Comparison of ENCODE assay signal across 17 cellular contexts in genomic region chr3:132293231-132293630, GRCh38. TPM values are rescaled to one million over a fixed set of nuclear protein-coding genes. Genes with fewer than 3 reads are reported as not detected.
DNase-seq lines count a peak whose midpoint lies in the region; ATAC-seq and TF ChIP-seq lines count a peak whose summit lies in the region.
"Had no signal": no experiment of that assay in that cellular context is flagged by ENCODE, and none has a peak within 500 bp of the region (broad histone marks: within the 10 kb centered on the region; RNA-seq: fewer than 3 reads in every experiment).

No MANE protein-coding gene starts in this region.

- H4K20me1 ChIP-seq in H9 (ENCODE audit: control insufficient read depth, insufficient read depth, insufficient read length): no peaks in the 10 kb centered on the region

- TF ChIP-seq CTCF in A673 (conservative IDR thresholded peaks at IDR 0.05; ENCODE audit: low read depth, low read length): no peak
- TF ChIP-seq CTCF in H9 (conservative IDR thresholded peaks at IDR 0.05): no peak

- no peak overlapping the region for H3K23ac ChIP-seq in H9 (ENCODE audit: insufficient read length, low read depth, low read length)

- H3K4me1 ChIP-seq in A673 (ENCODE audit: insufficient read depth, low read length, poor library complexity, severe bottlenecking): peaks cover 18% of the 10 kb centered on the region
- no peaks in the 10 kb centered on the region for H3K4me1 ChIP-seq in H9 (ENCODE audit: insufficient read depth, low read length)

- H3K4me3 ChIP-seq in A673 (ENCODE audit: low read depth, low read length, poor library complexity, severe bottlenecking): no peak overlapping the region
- H3K4me3 ChIP-seq: GM12878 had no signal

- peak overlapping the region; percentile 36 for H2AFZ ChIP-seq in H9 (ENCODE audit: low read length)

- no peak overlapping the region for H3K14ac ChIP-seq in H9 (ENCODE audit: insufficient read depth, low read length)

- CTCF ChIA-PET in A673 (lab: Charles Lee): no interaction called here

- H3K9me3 ChIP-seq in A673 (ENCODE audit: low read depth, low read length, poor library complexity, severe bottlenecking) (peaks cover 11% of the 10 kb centered on the region), H9 (ENCODE audit: control insufficient read depth, low read depth, low read length) (no peaks in the 10 kb centered on the region)
- H3K9me3 ChIP-seq: SK-N-SH had no signal

- no peak overlapping the region for H2BK15ac ChIP-seq in H9 (ENCODE audit: low read depth, low read length)

- H4K8ac ChIP-seq in H9 (replicated peaks; ENCODE audit: insufficient read length, low read depth, low read length): no peak overlapping the region

- peaks cover 4% of the 10 kb centered on the region in 2 experiments for H3K4me1 Mint-ChIP-seq in H9
- peaks cover 47% of the 10 kb centered on the region for H3K4me1 Mint-ChIP-seq in dendritic cell treated with granulocyte-macrophage colony-stimulating factor and Interleukin-4, amounts not matched to agents 40 ng/mL and 50 ng/mL, for 4 days (ENCODE audit: low read depth)

- no peak overlapping the region for H2BK12ac ChIP-seq in H9 (ENCODE audit: insufficient read length, low read depth, low read length)

- no peaks in the 10 kb centered on the region for H3K79me2 ChIP-seq in H9 (ENCODE audit: insufficient read depth, low read length)

- H3K36me3 ChIP-seq in A673 (ENCODE audit: insufficient read depth, low read length, poor library complexity, severe bottlenecking): no peaks in the 10 kb centered on the region

- H3K4ac ChIP-seq in H9 (ENCODE audit: low read depth, low read length): no peak overlapping the region

- peaks cover 17 to 26% of the 10 kb centered on the region in 2 experiments for H3K9me3 Mint-ChIP-seq in H9
- peaks cover 15% of the 10 kb centered on the region for H3K9me3 Mint-ChIP-seq in dendritic cell treated with granulocyte-macrophage colony-stimulating factor and Interleukin-4, amounts not matched to agents 40 ng/mL and 50 ng/mL, for 4 days

- H3K4me2 ChIP-seq in H9 (ENCODE audit: insufficient read depth, insufficient read length, low read length): no peak overlapping the region
- H3K4me2 ChIP-seq: SK-N-SH had no signal

- ATAC-seq in GM18511 (IDR thresholded peaks at IDR 0.05; ENCODE audit: unreplicated experiment): no peak
- ATAC-seq: GM12878, HepG2, T-helper 17 cell had no signal

- no peak overlapping the region for H2BK5ac ChIP-seq in H9 (ENCODE audit: insufficient read length, low read length)

- no peaks in the 10 kb centered on the region for H3K23me2 ChIP-seq in H9 (ENCODE audit: insufficient read length, low read depth, low read length, poor library complexity, severe bottlenecking)

- no peak overlapping the region for H2AK5ac ChIP-seq in H9 (ENCODE audit: insufficient read length, low read length)

- no peak overlapping the region for H3K4me3 Mint-ChIP-seq in H9
- no peak overlapping the region for H3K4me3 Mint-ChIP-seq in dendritic cell treated with granulocyte-macrophage colony-stimulating factor and Interleukin-4, amounts not matched to agents 40 ng/mL and 50 ng/mL, for 4 days
- H3K4me3 Mint-ChIP-seq: T-helper 17 cell had no signal

- H4K91ac ChIP-seq in H9 (ENCODE audit: insufficient read length, low read depth, low read length): no peak overlapping the region

- POLR2A ChIA-PET in A673 (lab: Charles Lee; ENCODE audit: low non-redundant PET): no interaction called here

- H3K27ac ChIP-seq in A673 (ENCODE audit: low read depth, low read length, poor library complexity, severe bottlenecking) (peak overlapping the region; percentile 56), H9 (ENCODE audit: insufficient read length, low read depth, low read length) (no peak overlapping the region)

- peak; percentile 86 for DNase-seq in A673 (ENCODE audit: low spot score)
- no peak for DNase-seq in H9
- DNase-seq in NOMO-1 treated with DMSO at 0.1 percent for 48 hours (lab: John Stamatoyannopoulos, UW; ENCODE audit: unreplicated experiment): peak; percentile 58
- DNase-seq in NCI-H1092 (lab: John Stamatoyannopoulos, UW): no peak
- no peak for DNase-seq in stimulated activated CD4-positive, alpha-beta T cell treated with anti-CD3 and anti-CD28 coated beads, Interleukin-12 subunit alpha, Interleukin-12 subunit beta, amount 100 ng/mL, for 4 hours
- no peak for DNase-seq in NCI-H146 (lab: John Stamatoyannopoulos, UW)
- DNase-seq: DMS53, NCI-H187, NCI-H2171, NCI-H774, SK-N-SH, T-helper 17 cell had no signal

- no peaks in the 10 kb centered on the region for H3K27me3 ChIP-seq in A673 (replicated peaks; ENCODE audit: insufficient read depth, low read depth, low read length, poor library complexity)
- no peaks in the 10 kb centered on the region for H3K27me3 ChIP-seq in H9 (ENCODE audit: insufficient read depth, low read length)

- H3K27me3 Mint-ChIP-seq in H9 (ENCODE audit: low read depth): no peaks in the 10 kb centered on the region
- no peaks in the 10 kb centered on the region for H3K27me3 Mint-ChIP-seq in dendritic cell treated with granulocyte-macrophage colony-stimulating factor and Interleukin-4, amounts not matched to agents 40 ng/mL and 50 ng/mL, for 4 days

- H2BK120ac ChIP-seq in H9 (ENCODE audit: low read depth, low read length, poor library complexity, severe bottlenecking): no peak overlapping the region

- H3K27ac Mint-ChIP-seq in H9: no peak overlapping the region
- H3K27ac Mint-ChIP-seq in dendritic cell treated with granulocyte-macrophage colony-stimulating factor and Interleukin-4, amounts not matched to agents 40 ng/mL and 50 ng/mL, for 4 days: peak overlapping the region; percentile 67
- H3K27ac Mint-ChIP-seq: T-helper 17 cell had no signal

- H3K79me1 ChIP-seq in H9 (ENCODE audit: insufficient read depth, low read depth, low read length, poor library complexity, severe bottlenecking): no peaks in the 10 kb centered on the region

- H2BK20ac ChIP-seq in H9 (ENCODE audit: low read depth, low read length, poor library complexity, severe bottlenecking): no peak overlapping the region

- no peak overlapping the region for H4K5ac ChIP-seq in H9 (ENCODE audit: insufficient read length, low read depth, low read length)

- H3K9ac ChIP-seq in H9 (ENCODE audit: extremely low read depth, insufficient read length, low read length): no peak overlapping the region
- H3K9ac ChIP-seq: SK-N-SH had no signal

- no peak overlapping the region for H3K18ac ChIP-seq in H9 (ENCODE audit: insufficient read length, low read depth, low read length)

- intact Hi-C loops in A673 (cut with micrococcal nuclease; ENCODE audit: unreplicated experiment): no loop called here
- intact Hi-C loops in dendritic cell treated with granulocyte-macrophage colony-stimulating factor and Interleukin-4, amounts not matched to agents 40 ng/mL and 50 ng/mL, for 4 days (cut with micrococcal nuclease): no loop called here

- no peak overlapping the region for H3K56ac ChIP-seq in H9 (ENCODE audit: insufficient read length, low read depth, low read length)

- peaks cover 8 to 25% (median 14%) of the 10 kb centered on the region in 3 experiments; a peak in 6 of 7 replicates for H3K36me3 Mint-ChIP-seq in H9 (ENCODE audit: insufficient read depth in 1 of 3, low read depth in 3 of 3)
- H3K36me3 Mint-ChIP-seq in dendritic cell treated with granulocyte-macrophage colony-stimulating factor and Interleukin-4, amounts not matched to agents 40 ng/mL and 50 ng/mL, for 4 days (ENCODE audit: low read depth): peaks cover 9% of the 10 kb centered on the region

- H3T11ph ChIP-seq in H9 (ENCODE audit: low read length): no peak overlapping the region

- no TSS peak for BruUV-seq in A673 (replicated peaks; lab: Mats Ljungman, UMichigan)

RNA-seq across cellular contexts. Expression of gene ACP3, which starts 24.0 kb away (rescaled TPM):
- 13.9 and 14.6 TPM in 2 replicates for total RNA-seq in A673 (2021)
- 0.17 and 0.39 TPM in 2 replicates for total RNA-seq in H9 (2021)
- total RNA-seq: A172, GM12878, HepG2 had no signal

Comparison
In these comparisons a context has a peak if more than half of its experiments do, and no peak if none do; other contexts are left out.
1. DNase-seq: peak in A673 (single experiment) and NOMO-1 treated with DMSO at 0.1 percent for 48 hours (single experiment); none in H9 (single experiment), NCI-H1092 (single experiment), stimulated activated CD4-positive, alpha-beta T cell treated with anti-CD3 and anti-CD28 coated beads, Interleukin-12 subunit alpha, Interleukin-12 subunit beta, amount 100 ng/mL, for 4 hours (single experiment) and NCI-H146 (single experiment).
2. RNA of gene ACP3, which starts 24.0 kb away (total RNA-seq): 13.9 to 14.6 TPM in A673; 0.17 to 0.39 TPM in H9; every median in the first group is over 10 times any median in the second.